Comparison of ENCODE assay signal across 16 cellular contexts in genomic region chr4:836781-837301, GRCh38.
"Had no signal": no experiment of that assay in that cellular context is flagged by ENCODE, and none has a peak within 500 bp of the region (broad histone marks: within the 10 kb centered on the region; RNA-seq: fewer than 3 reads in every experiment).

No MANE protein-coding gene starts in this region.

- H3K4me1 ChIP-seq: breast epithelium, suprapubic skin had no signal

- H3K27ac ChIP-seq: breast epithelium, suprapubic skin, VCaP had no signal

- DNase-seq: activated CD4-positive, alpha-beta memory T cell treated with anti-CD3 and anti-CD28 coated beads, Interleukin-2, amount 10 ng/mL, durations not matched to agents 7 days and 5 days; activated CD4-positive, alpha-beta T cell treated with anti-CD3 and anti-CD28 coated beads for 36 hours; activated gamma-delta T cell; activated naive CD8-positive, alpha-beta T cell treated with anti-CD3 and anti-CD28 coated beads for 36 hours; activated T-cell treated with anti-CD3 and anti-CD28 coated beads, Interleukin-2, amount 50 U/mL, for 72 hours; dermis blood vessel endothelial cell; effector memory CD8-positive, alpha-beta T cell; foreskin melanocyte; naive thymus-derived CD4-positive, alpha-beta T cell; small intestine; stimulated activated CD4-positive, alpha-beta T cell treated with anti-CD3 and anti-CD28 coated beads, Interleukin-4, amount 100 ng/mL, for 4 hours; stimulated activated CD8-positive, alpha-beta memory T cell treated with anti-CD3 and anti-CD28 coated beads, Interleukin-4, amount 100 ng/mL, for 48 hours; stimulated activated naive CD8-positive, alpha-beta T cell treated with anti-CD3 and anti-CD28 coated beads, Interleukin-15, Interleukin-2, amounts not matched to agents 100 U/mL and 50 U/mL, for 24 hours had no signal

- ATAC-seq: activated CD4-positive, alpha-beta T cell treated with anti-CD3 and anti-CD28 coated beads for 36 hours; activated T-cell treated with anti-CD3 and anti-CD28 coated beads, Interleukin-2, amount 50 U/mL, for 72 hours; effector memory CD8-positive, alpha-beta T cell; naive thymus-derived CD4-positive, alpha-beta T cell; stimulated activated naive CD8-positive, alpha-beta T cell treated with anti-CD3 and anti-CD28 coated beads, Interleukin-15, Interleukin-2, amounts not matched to agents 100 U/mL and 50 U/mL, for 24 hours had no signal

- H3K27me3 ChIP-seq: breast epithelium had no signal

- H3K36me3 ChIP-seq: suprapubic skin had no signal

- H3K4me3 ChIP-seq: breast epithelium, suprapubic skin had no signal
